ENCODE assay signal across 20 cellular contexts in genomic region chr7:156659961-156660360, GRCh38. TPM values are rescaled to one million over a fixed set of nuclear protein-coding genes. Genes with fewer than 3 reads are reported as not detected.
A peak's percentile ranks its signal among the peaks of the same experiment; 100 is the strongest.
DNase-seq lines count a peak whose midpoint lies in the region; ATAC-seq and TF ChIP-seq lines count a peak whose summit lies in the region.
"Had no signal": no experiment of that assay in that cellular context is flagged by ENCODE, and none has a peak within 500 bp of the region (broad histone marks: within the 10 kb centered on the region; RNA-seq: fewer than 3 reads in every experiment).

No MANE protein-coding gene starts in this region.

- no peaks in the 10 kb centered on the region for H4K20me1 ChIP-seq in osteoblast (ENCODE audit: insufficient read depth, low read length)

- peak overlapping the region; percentile 16 for H3K4me2 ChIP-seq in osteoblast (ENCODE audit: insufficient read depth, low read length)

- H3K4me3 Mint-ChIP-seq in CD8-positive, alpha-beta memory T cell: no peak overlapping the region
- H3K4me3 Mint-ChIP-seq: B cell had no signal

- TF ChIP-seq CTCF in epithelial cell of proximal tubule (conservative IDR thresholded peaks at IDR 0.05; ENCODE audit: low read depth, low read length) (no peak), osteoblast (IDR thresholded peaks at IDR 0.05; ENCODE audit: extremely low read depth, low read depth, low read length) (no peak), lower lobe of right lung (IDR thresholded peaks at IDR 0.05) (no peak)

- no peaks in the 10 kb centered on the region for H3K79me2 ChIP-seq in osteoblast (ENCODE audit: insufficient read depth, low read length)

- H3K27me3 ChIP-seq in osteoblast (ENCODE audit: insufficient read depth, low read length): no peaks in the 10 kb centered on the region
- no peaks in the 10 kb centered on the region for H3K27me3 ChIP-seq in CD8-positive, alpha-beta memory T cell (ENCODE audit: insufficient read depth, low read length, poor library complexity, severe bottlenecking)
- H3K27me3 ChIP-seq in lower lobe of right lung (ENCODE audit: low read depth): no peaks in the 10 kb centered on the region

- H3K4me1 ChIP-seq in osteoblast (ENCODE audit: insufficient read depth, low read length): no peaks in the 10 kb centered on the region
- H3K4me1 ChIP-seq in CD8-positive, alpha-beta memory T cell (ENCODE audit: insufficient read depth, low read length): no peaks in the 10 kb centered on the region
- H3K4me1 ChIP-seq in lower lobe of right lung: no peaks in the 10 kb centered on the region

- H3K27ac ChIP-seq in osteoblast (ENCODE audit: low read depth, low read length) (no peak overlapping the region), lower lobe of right lung (no peak overlapping the region)
- no peak overlapping the region for H3K27ac ChIP-seq in CD8-positive, alpha-beta memory T cell (ENCODE audit: low read depth, low read length)

- H3K36me3 ChIP-seq in osteoblast (ENCODE audit: insufficient read depth, low read length) (no peaks in the 10 kb centered on the region), lower lobe of right lung (no peaks in the 10 kb centered on the region)
- H3K36me3 ChIP-seq in CD8-positive, alpha-beta memory T cell (ENCODE audit: insufficient read depth, low read length): no peaks in the 10 kb centered on the region

- no peak overlapping the region for H2AFZ ChIP-seq in osteoblast (ENCODE audit: low read length)

- intact Hi-C loops in lower lobe of right lung (cut with DNase I): no loop called here

- CTCF ChIA-PET in CD8-positive, alpha-beta memory T cell (lab: Charles Lee): no interaction called here

- H3K27me3 Mint-ChIP-seq in CD8-positive, alpha-beta memory T cell: peaks cover 3 to 7% of the 10 kb centered on the region in 2 donors
- H3K27me3 Mint-ChIP-seq: B cell had no signal

- DNase-seq in AG20443 (ENCODE audit: low spot score) (peak; percentile 16), LHCN-M2 (ENCODE audit: low read depth) (peak; percentile 17), epithelial cell of proximal tubule (ENCODE audit: low read depth) (no peak), osteoblast (ENCODE audit: insufficient read length, low spot score, missing footprints) (no peak), GF-D8 (lab: John Stamatoyannopoulos, UW) (no peak), lower lobe of right lung (no peak)
- DNase-seq in CD8-positive, alpha-beta memory T cell: no peak
- DNase-seq: 8988T, Calu3, HCEC 1CT, NCI-H1417, NCI-H187, NCI-H2107, NCI-H510A, NCI-H748 treated with DMSO at 0.1 percent for 48 hours, RPMI8226, SIG-M5 had no signal

- no peak overlapping the region for H3K27ac Mint-ChIP-seq in CD8-positive, alpha-beta memory T cell
- H3K27ac Mint-ChIP-seq: B cell had no signal

- H3K36me3 Mint-ChIP-seq in CD8-positive, alpha-beta memory T cell: no peaks in the 10 kb centered on the region

- H3K4me3 ChIP-seq in epithelial cell of proximal tubule (ENCODE audit: low read depth, low read length): peak overlapping the region; percentile 19
- H3K4me3 ChIP-seq in osteoblast (ENCODE audit: insufficient read depth, low read length): no peak overlapping the region
- H3K4me3 ChIP-seq in CD8-positive, alpha-beta memory T cell (ENCODE audit: low read length): no peak overlapping the region
- H3K4me3 ChIP-seq in lower lobe of right lung: no peak overlapping the region
- H3K4me3 ChIP-seq: GM12878 had no signal

- ATAC-seq in HG03520 (IDR thresholded peaks at IDR 0.05; ENCODE audit: unreplicated experiment) (no peak), lower lobe of right lung (no peak)
- ATAC-seq: GM12878 had no signal

- H3K4me1 Mint-ChIP-seq in CD8-positive, alpha-beta memory T cell: peaks cover 0 to 1% (median 0%) of the 10 kb centered on the region in 3 donors
- H3K4me1 Mint-ChIP-seq: B cell had no signal

- no peaks in the 10 kb centered on the region for H3K9me3 ChIP-seq in osteoblast (ENCODE audit: low read depth, low read length)
- no peaks in the 10 kb centered on the region for H3K9me3 ChIP-seq in CD8-positive, alpha-beta memory T cell (ENCODE audit: low read length)
- no peaks in the 10 kb centered on the region for H3K9me3 ChIP-seq in lower lobe of right lung

- POLR2A ChIA-PET in CD8-positive, alpha-beta memory T cell (lab: Charles Lee): interaction anchor here (0.6 kb wide), 1 partner anchor 44 kb away, joined by 6 read pairs; no protein-coding TSS in a partner anchor

- no peaks in the 10 kb centered on the region for H3K9me3 Mint-ChIP-seq in CD8-positive, alpha-beta memory T cell

RNA-seq across cellular contexts. Expression of gene RNF32, which starts 19.4 kb away (rescaled TPM):
- total RNA-seq in LHCN-M2 (2014; rRNA removed) (2.8 and 4.1 TPM in 2 replicates), epithelial cell of proximal tubule (0.35 and 0.36 TPM in 2 replicates), osteoblast (under 0.01 and 0.29 TPM in 2 replicates), lower lobe of right lung (3.0 TPM)
- polyA plus RNA-seq in LHCN-M2 (2012): 1.8 TPM
- total RNA-seq in CD8-positive, alpha-beta memory T cell: under 1 TPM; 0.20 to 0.83 TPM
- polyA plus RNA-seq in CD8-positive, alpha-beta memory T cell: 0.40 TPM

Comparison
In these comparisons a context has a peak if more than half of its experiments do, and no peak if none do; other contexts are left out.
1. DNase-seq: peak in AG20443 (single experiment) and LHCN-M2 (single experiment); none in epithelial cell of proximal tubule (single experiment), osteoblast (single experiment), GF-D8 (single experiment), CD8-positive, alpha-beta memory T cell (0 of 5) and lower lobe of right lung (single experiment).